27 cellular contexts compared by ENCODE assay signal in the genomic region with DNA sequence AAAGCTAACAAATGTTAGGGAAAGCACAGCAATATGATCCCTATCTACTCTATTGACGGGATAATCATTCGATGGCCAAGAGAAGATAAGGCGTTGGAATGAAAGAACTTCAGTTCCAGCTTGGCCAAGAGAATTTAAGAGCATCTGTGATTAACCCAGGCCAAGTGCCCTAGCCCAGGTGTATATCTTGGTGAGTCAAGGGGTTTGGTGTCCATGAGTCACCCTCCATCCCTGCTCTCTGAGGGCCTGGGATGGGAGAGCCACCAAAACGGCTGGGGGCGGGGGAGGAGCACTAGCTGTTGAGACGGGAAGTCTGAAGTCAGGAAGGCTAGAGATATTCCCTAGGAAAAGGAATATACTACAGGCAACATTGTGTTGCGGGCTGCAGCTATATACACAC. TPM values are rescaled to one million over a fixed set of nuclear protein-coding genes. Genes with fewer than 3 reads are reported as not detected.
DNase-seq lines count a peak whose midpoint lies in the region; ATAC-seq and TF ChIP-seq lines count a peak whose summit lies in the region.
"Had no signal": no experiment of that assay in that cellular context is flagged by ENCODE, and none has a peak within 500 bp of the region (broad histone marks: within the 10 kb centered on the region; RNA-seq: fewer than 3 reads in every experiment).

No MANE protein-coding gene starts in this region.

- ATAC-seq in activated T-helper 17 cell treated with anti-CD3 and anti-CD28 coated beads, Interleukin-2, amount 50 U/mL, for 72 hours (replicated peaks): no peak
- ATAC-seq: activated CD4-positive, CD25-positive, alpha-beta regulatory T cell treated with anti-CD3 and anti-CD28 coated beads, Interleukin-2, amount 50 U/mL, for 24 hours; activated CD8-positive, alpha-beta T cell treated with anti-CD3 and anti-CD28 coated beads for 36 hours had no signal

- no peaks in the 10 kb centered on the region for H3K36me3 Mint-ChIP-seq in activated T-helper 17 cell treated with anti-CD3 and anti-CD28 coated beads, Interleukin-2, amount 50 U/mL, for 72 hours (ENCODE audit: low read depth)

- dilution Hi-C loops in mammary epithelial cell (cut with HindIII; ENCODE audit: low sequenced_read_pairs): no loop called here

- H3K9me3 Mint-ChIP-seq in activated T-helper 17 cell treated with anti-CD3 and anti-CD28 coated beads, Interleukin-2, amount 50 U/mL, for 72 hours: no peaks in the 10 kb centered on the region
- H3K9me3 Mint-ChIP-seq: activated CD8-positive, alpha-beta T cell treated with anti-CD3 and anti-CD28 coated beads for 36 hours had no signal

- no peaks in the 10 kb centered on the region for H3K27me3 ChIP-seq in mammary epithelial cell (ENCODE audit: insufficient read depth, low read length)
- H3K27me3 ChIP-seq in kidney epithelial cell (ENCODE audit: control insufficient read depth, insufficient read depth, low read length): no peaks in the 10 kb centered on the region
- H3K27me3 ChIP-seq in colonic mucosa: no peaks in the 10 kb centered on the region
- H3K27me3 ChIP-seq: brain microvascular endothelial cell had no signal

- in situ Hi-C loops in mammary epithelial cell (cut with MboI; ENCODE audit: low sequenced_read_pairs in 2 of 2): loop anchor here in 1 of 2 donors (25.0 kb wide), 1 partner anchor 1060 kb away; no protein-coding TSS in a partner anchor

- no peak overlapping the region for H3K4me3 ChIP-seq in mammary epithelial cell (replicated peaks in 1 of 3; ENCODE audit: insufficient read depth in 1 of 3, low read depth in 2 of 3, low read length in 3 of 3)
- no peak overlapping the region for H3K4me3 ChIP-seq in kidney epithelial cell (ENCODE audit: low read depth, low read length)
- no peak overlapping the region for H3K4me3 ChIP-seq in colonic mucosa
- H3K4me3 ChIP-seq: coronary artery, HAP-1, lower lobe of right lung had no signal

- H3K9me3 ChIP-seq in mammary epithelial cell (replicated peaks; ENCODE audit: insufficient read depth, low read length): no peaks in the 10 kb centered on the region
- H3K9me3 ChIP-seq in colonic mucosa: no peaks in the 10 kb centered on the region
- H3K9me3 ChIP-seq: HAP-1, lower lobe of right lung had no signal

- H3K27ac Mint-ChIP-seq in activated T-helper 17 cell treated with anti-CD3 and anti-CD28 coated beads, Interleukin-2, amount 50 U/mL, for 72 hours: no peak overlapping the region
- H3K27ac Mint-ChIP-seq: activated CD8-positive, alpha-beta T cell treated with anti-CD3 and anti-CD28 coated beads for 36 hours had no signal

- H3K27ac ChIP-seq in mammary epithelial cell (ENCODE audit: insufficient read depth, low read depth, low read length): no peak overlapping the region
- H3K27ac ChIP-seq in colonic mucosa: no peak overlapping the region
- H3K27ac ChIP-seq: brain microvascular endothelial cell, C4-2B, coronary artery, lower lobe of right lung had no signal

- no TSS peak for BruUV-seq in mammary epithelial cell (replicated peaks; lab: Mats Ljungman, UMichigan)

- H4K20me1 ChIP-seq in mammary epithelial cell (ENCODE audit: insufficient read depth, low read length): no peaks in the 10 kb centered on the region

- H3K79me2 ChIP-seq in mammary epithelial cell (ENCODE audit: insufficient read depth, low read length): no peaks in the 10 kb centered on the region

- H3K4me2 ChIP-seq in mammary epithelial cell (ENCODE audit: insufficient read depth, low read depth, low read length): peak overlapping the region; percentile 32

- intact Hi-C loops in mammary epithelial cell (cut with micrococcal nuclease): no loop called here
- intact Hi-C loops in colonic mucosa (cut with DNase I): loop anchor here (10.0 kb wide), 1 partner anchor 183 kb away; no protein-coding TSS in a partner anchor

- no peak overlapping the region for H2AFZ ChIP-seq in mammary epithelial cell (ENCODE audit: low read depth, low read length)

- TF ChIP-seq CTCF in mammary epithelial cell (conservative IDR thresholded peaks at IDR 0.05 in 1 of 2, IDR thresholded peaks at IDR 0.05 in 1 of 2; ENCODE audit: extremely low read depth in 1 of 2, insufficient read depth in 1 of 2, low read depth in 1 of 2, low read length in 2 of 2) (no peak), kidney epithelial cell (IDR thresholded peaks at IDR 0.05; ENCODE audit: insufficient read depth, low read length, poor library complexity, severe bottlenecking) (no peak), colonic mucosa (IDR thresholded peaks at IDR 0.05) (no peak)

- H3K36me3 ChIP-seq in mammary epithelial cell (ENCODE audit: insufficient read depth, low read length) (no peaks in the 10 kb centered on the region), kidney epithelial cell (ENCODE audit: control insufficient read depth, insufficient read depth, low read length) (no peaks in the 10 kb centered on the region), colonic mucosa (no peaks in the 10 kb centered on the region)
- H3K36me3 ChIP-seq: brain microvascular endothelial cell, HAP-1, lower lobe of right lung had no signal

- WGBS in mammary epithelial cell (ENCODE audit: low coverage, missing lambda C conversion rate): 52% methylated on average over 6 of the region's 7 CpGs

- DNase-seq in DMS53 treated with DMSO at 0.1 percent for 48 hours (lab: John Stamatoyannopoulos, UW; ENCODE audit: unreplicated experiment): peak; percentile 3
- peak; percentile 58 for DNase-seq in M059J (ENCODE audit: low read depth)
- DNase-seq in mammary epithelial cell: peak; percentile 89
- peak; percentile 41 for DNase-seq in kidney epithelial cell (ENCODE audit: low read depth)
- no peak for DNase-seq in effector CD8-positive, alpha-beta T cell (lab: John Stamatoyannopoulos, UW)
- DNase-seq in NCI-H82 treated with DMSO at 0.1 percent for 48 hours (lab: John Stamatoyannopoulos, UW; ENCODE audit: unreplicated experiment): no peak
- DNase-seq in colonic mucosa: no peak
- DNase-seq: activated CD8-positive, alpha-beta T cell treated with anti-CD3 and anti-CD28 coated beads for 36 hours; activated T-cell treated with anti-CD3 and anti-CD28 coated beads for 4 hours; brain microvascular endothelial cell; lower lobe of right lung; NCI-H1092; NCI-H2029; RPMI8226; stimulated activated CD4-positive, alpha-beta T cell treated with anti-CD3 and anti-CD28 coated beads, Interleukin-1b, Interleukin-23, amount 100 ng/mL, for 48 hours; substantia nigra had no signal

- peaks cover 15% of the 10 kb centered on the region for H3K4me1 ChIP-seq in mammary epithelial cell (ENCODE audit: insufficient read depth, low read length)
- no peaks in the 10 kb centered on the region for H3K4me1 ChIP-seq in colonic mucosa
- H3K4me1 ChIP-seq: HAP-1, lower lobe of right lung had no signal

- H3K27me3 Mint-ChIP-seq in activated T-helper 17 cell treated with anti-CD3 and anti-CD28 coated beads, Interleukin-2, amount 50 U/mL, for 72 hours: no peaks in the 10 kb centered on the region
- H3K27me3 Mint-ChIP-seq: activated CD8-positive, alpha-beta T cell treated with anti-CD3 and anti-CD28 coated beads for 36 hours had no signal

- CTCF ChIA-PET in mammary epithelial cell (lab: Charles Lee; ENCODE audit: low non-redundant PET): interaction anchor here (0.6 kb wide), 1 partner anchor 863 kb away, joined by 7 read pairs; no protein-coding TSS in a partner anchor

- peaks cover 5% of the 10 kb centered on the region for H3K4me1 Mint-ChIP-seq in activated T-helper 17 cell treated with anti-CD3 and anti-CD28 coated beads, Interleukin-2, amount 50 U/mL, for 72 hours

- H3K4me3 Mint-ChIP-seq in activated T-helper 17 cell treated with anti-CD3 and anti-CD28 coated beads, Interleukin-2, amount 50 U/mL, for 72 hours: no peak overlapping the region
- H3K4me3 Mint-ChIP-seq: activated CD8-positive, alpha-beta T cell treated with anti-CD3 and anti-CD28 coated beads for 36 hours had no signal

- H3K9ac ChIP-seq in mammary epithelial cell (ENCODE audit: insufficient read depth, low read length) (no peak overlapping the region), colonic mucosa (ENCODE audit: low read depth in 2 of 2, low read length in 2 of 2) (no peak overlapping the region)

RNA-seq across cellular contexts. Expression of a gene that starts 13.0 kb away (rescaled TPM):
- not detected in 2 replicates for total RNA-seq in M059J (2014; rRNA removed; shearing (Covaris generic))
- not detected for total RNA-seq in mammary epithelial cell
- polyA plus RNA-seq in mammary epithelial cell: not detected
- polyA minus RNA-seq in mammary epithelial cell: not detected
- not detected in 2 replicates for total RNA-seq in kidney epithelial cell
- not detected for total RNA-seq in activated T-helper 17 cell treated with anti-CD3 and anti-CD28 coated beads, Interleukin-2, amount 50 U/mL, for 72 hours
- under 1 TPM in 1 of 2 donors, not detected in 1; 0.12 TPM for total RNA-seq in colonic mucosa
- total RNA-seq: activated CD8-positive, alpha-beta T cell treated with anti-CD3 and anti-CD28 coated beads for 36 hours; fibroblast of villous mesenchyme; HT-29; lower lobe of right lung; NCI-H460; skeletal muscle tissue; urinary bladder had no signal
- polyA plus RNA-seq: adipose tissue, urinary bladder had no signal

RNA-seq across cellular contexts. Expression of a gene that starts 15.8 kb away (rescaled TPM):
- 5.6 and 8.9 TPM in 2 replicates for total RNA-seq in M059J (2014; rRNA removed; shearing (Covaris generic))
- total RNA-seq in mammary epithelial cell: 10 to 100 TPM in 1 of 2 donors, 1 to 10 TPM in 1; 5.6 to 11.2 TPM
- 2.4 TPM for polyA plus RNA-seq in mammary epithelial cell
- 6.0 TPM for polyA minus RNA-seq in mammary epithelial cell
- 12.1 and 12.5 TPM in 2 replicates for total RNA-seq in kidney epithelial cell
- total RNA-seq in activated T-helper 17 cell treated with anti-CD3 and anti-CD28 coated beads, Interleukin-2, amount 50 U/mL, for 72 hours: 1 to 10 TPM; 6.2 to 8.0 TPM
- 1 to 10 TPM; 5.4 to 7.2 TPM for total RNA-seq in colonic mucosa

Comparison
In these comparisons a context has a peak if more than half of its experiments do, and no peak if none do; other contexts are left out.
1. DNase-seq: peak in DMS53 treated with DMSO at 0.1 percent for 48 hours (single experiment), M059J (single experiment), mammary epithelial cell (single experiment) and kidney epithelial cell (single experiment); none in effector CD8-positive, alpha-beta T cell (single experiment), NCI-H82 treated with DMSO at 0.1 percent for 48 hours (single experiment) and colonic mucosa (single experiment).